Comparison of ENCODE assay signal across 14 cellular contexts in genomic region chr11:10648896-10649295, GRCh38. TPM values are rescaled to one million over a fixed set of nuclear protein-coding genes. Genes with fewer than 3 reads are reported as not detected.
DNase-seq lines count a peak whose midpoint lies in the region; ATAC-seq and TF ChIP-seq lines count a peak whose summit lies in the region.
"Had no signal": no experiment of that assay in that cellular context is flagged by ENCODE, and none has a peak within 500 bp of the region (broad histone marks: within the 10 kb centered on the region; RNA-seq: fewer than 3 reads in every experiment).

No MANE protein-coding gene starts in this region.

- no peaks in the 10 kb centered on the region for H3K36me3 Mint-ChIP-seq in MCF 10A (ENCODE audit: insufficient read depth, unreplicated experiment)

- no peak overlapping the region for H3K4me3 ChIP-seq in mammary epithelial cell (replicated peaks in 1 of 3; ENCODE audit: insufficient read depth in 1 of 3, low read depth in 2 of 3, low read length in 3 of 3)
- H3K4me3 ChIP-seq in skeletal muscle tissue (ENCODE audit: low read length in 3 of 3), result no peak overlapping the region
- no peak overlapping the region for H3K4me3 ChIP-seq in aorta (ENCODE audit: low read length in 2 of 2)
- no peak overlapping the region for H3K4me3 ChIP-seq in HAP-1
- H3K4me3 ChIP-seq: K562 had no signal

- H3K4me2 ChIP-seq in mammary epithelial cell (ENCODE audit: insufficient read depth, low read depth, low read length), result no peak overlapping the region

- DNase-seq in MCF 10A (ENCODE audit: unreplicated experiment), result no peak
- no peak for DNase-seq in mammary epithelial cell
- peak; percentile 73 for DNase-seq in islet precursor cell
- no peak for DNase-seq in aorta
- DNase-seq in activated CD4-positive, CD25-positive, alpha-beta regulatory T cell treated with anti-CD3 and anti-CD28 coated beads, Interleukin-2, amount 50 U/mL, for 72 hours, result no peak
- no peak for DNase-seq in HAP-1 (ENCODE audit: low spot score in 2 of 2)
- DNase-seq: C1 segment of cervical spinal cord, DMS153, NCI-H146 had no signal

- H3K27me3 ChIP-seq in mammary epithelial cell (ENCODE audit: insufficient read depth, low read length), result no peaks in the 10 kb centered on the region
- no peaks in the 10 kb centered on the region for H3K27me3 ChIP-seq in skeletal muscle tissue (ENCODE audit: control insufficient read depth in 3 of 3, insufficient read depth in 3 of 3, low read length in 3 of 3)
- no peaks in the 10 kb centered on the region for H3K27me3 ChIP-seq in aorta (ENCODE audit: control insufficient read depth in 1 of 2, insufficient read depth in 2 of 2, low read length in 1 of 2)
- no peaks in the 10 kb centered on the region for H3K27me3 ChIP-seq in HAP-1 (ENCODE audit: low read depth)

- H3K4me3 Mint-ChIP-seq in MCF 10A (ENCODE audit: unreplicated experiment), result no peak overlapping the region

- H3K9me3 Mint-ChIP-seq in MCF 10A (ENCODE audit: unreplicated experiment), result no peaks in the 10 kb centered on the region

- no peak overlapping the region for H3K9ac ChIP-seq in mammary epithelial cell (ENCODE audit: insufficient read depth, low read length)
- peak overlapping the region in 1 of 3 donors; percentile 6 for H3K9ac ChIP-seq in skeletal muscle tissue (ENCODE audit: low read depth in 1 of 3, low read length in 3 of 3)

- ATAC-seq in aorta (ENCODE audit: low FRiP score), result no peak
- ATAC-seq in HG03432 (IDR thresholded peaks at IDR 0.05; ENCODE audit: unreplicated experiment), result no peak
- ATAC-seq: K562 had no signal

- no TSS peak for BruUV-seq in MCF 10A (replicated peaks; lab: Mats Ljungman, UMichigan)
- BruUV-seq in mammary epithelial cell (replicated peaks; lab: Mats Ljungman, UMichigan), result no TSS peak

- no peaks in the 10 kb centered on the region for H3K9me3 ChIP-seq in mammary epithelial cell (replicated peaks; ENCODE audit: insufficient read depth, low read length)
- H3K9me3 ChIP-seq in skeletal muscle tissue (ENCODE audit: control insufficient read depth in 3 of 3, low read length in 3 of 3), result no peaks in the 10 kb centered on the region
- no peaks in the 10 kb centered on the region for H3K9me3 ChIP-seq in aorta (ENCODE audit: control insufficient read depth, low read length)
- H3K9me3 ChIP-seq in HAP-1, result no peaks in the 10 kb centered on the region

- in situ Hi-C loops in mammary epithelial cell (cut with MboI; ENCODE audit: low sequenced_read_pairs in 2 of 2) (no loop called here), HAP-1 (cut with MboI; ENCODE audit: low sequenced_read_pairs) (no loop called here)

- WGBS in mammary epithelial cell (ENCODE audit: low coverage, missing lambda C conversion rate), result 74% methylated on average over 7 of the region's 7 CpGs
- 43 to 50% methylated on average over 7 of the region's 7 CpGs for WGBS in aorta, 2 donors

- H2AFZ ChIP-seq in mammary epithelial cell (ENCODE audit: low read depth, low read length), result no peak overlapping the region

- no peak for TF ChIP-seq CTCF in MCF 10A (IDR thresholded peaks at IDR 0.05; ENCODE audit: unreplicated experiment)
- TF ChIP-seq CTCF in mammary epithelial cell (conservative IDR thresholded peaks at IDR 0.05 in 1 of 2, IDR thresholded peaks at IDR 0.05 in 1 of 2; ENCODE audit: extremely low read depth in 1 of 2, insufficient read depth in 1 of 2, low read depth in 1 of 2, low read length in 2 of 2), result no peak

- peaks cover 9% of the 10 kb centered on the region for H3K4me1 Mint-ChIP-seq in MCF 10A (ENCODE audit: insufficient read depth, unreplicated experiment)

- POLR2A ChIA-PET in MCF 10A (lab: Yijun Ruan, JAX), result interaction anchor here (1.2 kb wide), 2 partner anchors 62 to 109 kb away, joined by 3 to 5 read pairs; partner anchors contain the start of gene RNF141

- H3K4me1 ChIP-seq in mammary epithelial cell (ENCODE audit: insufficient read depth, low read length) (peaks cover 9% of the 10 kb centered on the region), skeletal muscle tissue (ENCODE audit: control insufficient read depth in 3 of 3, insufficient read depth in 3 of 3, low read length in 3 of 3) (peaks cover 6 to 9% (median 6%) of the 10 kb centered on the region in 3 donors), aorta (ENCODE audit: control insufficient read depth in 1 of 2, insufficient read depth in 2 of 2, low read length in 2 of 2) (peaks cover 2 to 8% of the 10 kb centered on the region in 2 donors), HAP-1 (peaks cover 10% of the 10 kb centered on the region)

- peak overlapping the region; percentile 39 for H3K27ac Mint-ChIP-seq in MCF 10A (ENCODE audit: low read depth, unreplicated experiment)

- intact Hi-C loops in MCF 10A (cut with micrococcal nuclease) (no loop called here), mammary epithelial cell (cut with micrococcal nuclease) (no loop called here), aorta (cut with DNase I) (loop anchor here in 1 of 2 donors (5.0 kb wide), 1 partner anchor 88 kb away; no protein-coding TSS in a partner anchor)

- CTCF ChIA-PET in MCF 10A (lab: Yijun Ruan, JAX), result interaction anchor here (0.6 to 1.6 kb wide), 4 partner anchors 11 to 243 kb away, joined by 3 to 6 read pairs (median 4); no protein-coding TSS in a partner anchor
- CTCF ChIA-PET in mammary epithelial cell (lab: Charles Lee; ENCODE audit: low non-redundant PET), result no interaction called here

- no peaks in the 10 kb centered on the region for H3K79me2 ChIP-seq in mammary epithelial cell (ENCODE audit: insufficient read depth, low read length)

- dilution Hi-C loops in mammary epithelial cell (cut with HindIII; ENCODE audit: low sequenced_read_pairs), result loop anchor here (5.0 kb wide), 1 partner anchor 78 kb away; no protein-coding TSS in a partner anchor

- H3K27me3 Mint-ChIP-seq in MCF 10A (ENCODE audit: insufficient read depth, unreplicated experiment), result no peaks in the 10 kb centered on the region

- H4K20me1 ChIP-seq in mammary epithelial cell (ENCODE audit: insufficient read depth, low read length), result no peaks in the 10 kb centered on the region

- no peak overlapping the region for H3K27ac ChIP-seq in mammary epithelial cell (ENCODE audit: insufficient read depth, low read depth, low read length)
- peak overlapping the region; percentile 22 for H3K27ac ChIP-seq in skeletal muscle tissue (ENCODE audit: low read depth, low read length)
- H3K27ac ChIP-seq in aorta (ENCODE audit: low read depth in 1 of 2, low read length in 2 of 2), result peak overlapping the region; percentile 16 to 58
- H3K27ac ChIP-seq: 22Rv1, RWPE1 had no signal

- H3K36me3 ChIP-seq in mammary epithelial cell (ENCODE audit: insufficient read depth, low read length) (no peaks in the 10 kb centered on the region), skeletal muscle tissue (ENCODE audit: control insufficient read depth in 3 of 3, insufficient read depth in 3 of 3, low read length in 3 of 3) (peaks cover 0 to 1% (median 0%) of the 10 kb centered on the region in 3 donors), aorta (ENCODE audit: control insufficient read depth in 1 of 2, insufficient read depth in 2 of 2, low read length in 1 of 2) (peaks cover 3 to 8% of the 10 kb centered on the region in 2 donors), HAP-1 (replicated peaks) (no peaks in the 10 kb centered on the region)

RNA-seq across cellular contexts. Expression of gene IRAG1, which starts 44.7 kb away (rescaled TPM):
- total RNA-seq in MCF 10A (2022), result 0.07 TPM in 1 of 2 replicates, not detected in the other
- 1 to 10 TPM in 1 of 2 donors, under 1 TPM in 1; 0.31 to 2.0 TPM for total RNA-seq in mammary epithelial cell
- 0.14 TPM for polyA plus RNA-seq in mammary epithelial cell
- not detected for polyA minus RNA-seq in mammary epithelial cell
- total RNA-seq in skeletal muscle tissue, result 2.6 TPM
- total RNA-seq in aorta, result 100 to 1,000 TPM; 189 to 518 TPM
- polyA plus RNA-seq in aorta, result 100 to 1,000 TPM in 1 of 2 donors, 10 to 100 TPM in 1; 92.3 to 135 TPM

Comparison
In these comparisons a context has a peak if more than half of its experiments do, and no peak if none do; other contexts are left out.
1. RNA of gene IRAG1, which starts 44.7 kb away (total RNA-seq): 189 to 518 TPM in aorta; 2.6 TPM in skeletal muscle tissue (single experiment), 0.31 to 2.0 TPM in mammary epithelial cell and 0.07 TPM in MCF 10A; every median in the first group is over 10 times any median in the second.